Comparison of ENCODE assay signal across 20 cellular contexts in the genomic region with DNA sequence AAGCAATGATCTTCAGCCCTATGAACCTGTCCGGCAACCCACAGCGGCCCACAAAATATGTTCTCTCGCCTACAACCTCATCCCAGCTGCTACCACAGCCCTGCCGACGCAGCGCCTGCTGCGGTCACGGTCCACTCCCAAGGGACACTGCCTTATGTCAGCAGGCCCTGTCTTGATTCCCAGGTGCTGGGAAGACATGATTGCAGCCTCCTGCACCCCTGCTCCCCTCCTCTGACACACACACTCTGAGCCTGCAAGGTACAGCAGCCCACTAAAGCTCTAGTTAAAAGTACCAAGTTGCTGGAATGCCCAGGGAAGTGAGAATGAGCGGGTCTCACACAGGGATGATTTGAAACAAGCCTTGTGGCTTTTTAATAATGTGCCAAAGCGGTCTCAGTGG.
A peak's percentile ranks its signal among the peaks of the same experiment; 100 is the strongest.
DNase-seq lines count a peak whose midpoint lies in the region; ATAC-seq and TF ChIP-seq lines count a peak whose summit lies in the region.
"Had no signal": no experiment of that assay in that cellular context is flagged by ENCODE, and none has a peak within 500 bp of the region (broad histone marks: within the 10 kb centered on the region; RNA-seq: fewer than 3 reads in every experiment).

No MANE protein-coding gene starts in this region.

- H3K4me3 Mint-ChIP-seq in endodermal cell, result no peak overlapping the region
- no peak overlapping the region for H3K4me3 Mint-ChIP-seq in CD14-positive monocyte
- H3K4me3 Mint-ChIP-seq: activated CD8-positive, alpha-beta T cell treated with anti-CD3 and anti-CD28 coated beads, Interleukin-2, amount 10 ng/mL, durations not matched to agents 7 days and 5 days; CD8-positive, alpha-beta memory T cell; dendritic cell treated with granulocyte-macrophage colony-stimulating factor and Interleukin-4, amounts not matched to agents 40 ng/mL and 50 ng/mL, for 4 days; naive thymus-derived CD8-positive, alpha-beta T cell had no signal

- ATAC-seq in GM18873 (IDR thresholded peaks at IDR 0.05; ENCODE audit: low FRiP score, unreplicated experiment), result no peak
- ATAC-seq in GM21515 (IDR thresholded peaks at IDR 0.05; ENCODE audit: unreplicated experiment), result no peak
- ATAC-seq: activated CD8-positive, alpha-beta T cell treated with anti-CD3 and anti-CD28 coated beads, Interleukin-2, amount 10 ng/mL, durations not matched to agents 7 days and 5 days; left ventricle myocardium superior; naive thymus-derived CD8-positive, alpha-beta T cell; SK-N-SH treated with all-trans-retinoic acid at 6 μM for 48 hours had no signal

- intact Hi-C loops in CD14-positive monocyte (cut with micrococcal nuclease), result no loop called here

- H3K9ac ChIP-seq in endodermal cell (ENCODE audit: extremely low read depth, low read length, poor library complexity, severe bottlenecking), result no peak overlapping the region

- H3K9me3 ChIP-seq in endodermal cell (ENCODE audit: control insufficient read depth, low read length), result no peaks in the 10 kb centered on the region
- H3K9me3 ChIP-seq: transverse colon had no signal

- peaks cover 13% of the 10 kb centered on the region for H3K27me3 Mint-ChIP-seq in endodermal cell (ENCODE audit: insufficient read depth)
- H3K27me3 Mint-ChIP-seq in CD14-positive monocyte (ENCODE audit: low read depth in 3 of 3), result peaks cover 0 to 2% (median 2%) of the 10 kb centered on the region in 3 donors
- H3K27me3 Mint-ChIP-seq: dendritic cell treated with granulocyte-macrophage colony-stimulating factor and Interleukin-4, amounts not matched to agents 40 ng/mL and 50 ng/mL, for 4 days; naive thymus-derived CD8-positive, alpha-beta T cell had no signal

- WGBS in endodermal cell (ENCODE audit: insufficient coverage in 1 of 2, insufficient read length in 1 of 2), 2 experiments, result 89 to 90% methylated on average over 6 to 10 of the region's 10 CpGs

- peaks cover 17% of the 10 kb centered on the region for H3K4me1 ChIP-seq in endodermal cell (ENCODE audit: control insufficient read depth, insufficient read depth, low read length)
- H3K4me1 ChIP-seq: transverse colon had no signal

- H3K27ac Mint-ChIP-seq in endodermal cell (no peak overlapping the region), CD14-positive monocyte (no peak overlapping the region)
- H3K27ac Mint-ChIP-seq: activated CD8-positive, alpha-beta T cell treated with anti-CD3 and anti-CD28 coated beads, Interleukin-2, amount 10 ng/mL, durations not matched to agents 7 days and 5 days; CD8-positive, alpha-beta memory T cell; dendritic cell treated with granulocyte-macrophage colony-stimulating factor and Interleukin-4, amounts not matched to agents 40 ng/mL and 50 ng/mL, for 4 days had no signal

- no peaks in the 10 kb centered on the region for H3K27me3 ChIP-seq in endodermal cell (ENCODE audit: control insufficient read depth, insufficient read depth, low read length, poor library complexity, severe bottlenecking)
- H3K27me3 ChIP-seq: transverse colon had no signal

- H3K4me1 Mint-ChIP-seq in endodermal cell (peaks cover 33% of the 10 kb centered on the region), CD14-positive monocyte (no peaks in the 10 kb centered on the region)
- H3K4me1 Mint-ChIP-seq: CD8-positive, alpha-beta memory T cell had no signal

- no peaks in the 10 kb centered on the region for H3K36me3 ChIP-seq in endodermal cell (ENCODE audit: control insufficient read depth, insufficient read depth, low read length)
- H3K36me3 ChIP-seq: transverse colon had no signal

- TF ChIP-seq CTCF in endodermal cell (conservative IDR thresholded peaks at IDR 0.05), result no peak
- TF ChIP-seq CTCF in CD14-positive monocyte (IDR thresholded peaks at IDR 0.05), result no peak

- peak; percentile 13 for DNase-seq in NCI-H345 (lab: John Stamatoyannopoulos, UW)
- DNase-seq in NCI-H345 treated with DMSO at 0.1 percent for 48 hours (lab: John Stamatoyannopoulos, UW; ENCODE audit: unreplicated experiment), result no peak
- peak; percentile 88 for DNase-seq in NCI-H2171 (lab: John Stamatoyannopoulos, UW)
- DNase-seq in endodermal cell, result peak; percentile 57
- no peak for DNase-seq in NCI-H128 (lab: John Stamatoyannopoulos, UW; ENCODE audit: unreplicated experiment)
- DNase-seq in CD14-positive monocyte (ENCODE audit: low spot score), result no peak
- DNase-seq: 8988T; activated CD8-positive, alpha-beta T cell treated with anti-CD3 and anti-CD28 coated beads, Interleukin-2, amount 10 ng/mL, durations not matched to agents 7 days and 5 days; activated effector memory CD4-positive, alpha-beta T cell treated with Interleukin-2 at 50 U/mL for 16 hours; aorta; CD8-positive, alpha-beta memory T cell; GDM1; left ventricle myocardium superior; naive thymus-derived CD8-positive, alpha-beta T cell; stimulated activated CD4-positive, alpha-beta T cell treated with anti-CD3 and anti-CD28 coated beads, Interleukin-2, amount 100 ng/mL, for 24 hours; transverse colon had no signal

- H3K36me3 Mint-ChIP-seq in endodermal cell (ENCODE audit: low read depth) (peaks cover 7% of the 10 kb centered on the region), CD14-positive monocyte (no peaks in the 10 kb centered on the region)
- H3K36me3 Mint-ChIP-seq: CD8-positive, alpha-beta memory T cell; naive thymus-derived CD8-positive, alpha-beta T cell had no signal

- no peak overlapping the region for H3K4me3 ChIP-seq in endodermal cell (ENCODE audit: low read length)
- H3K4me3 ChIP-seq: transverse colon had no signal

- H3K9me3 Mint-ChIP-seq in endodermal cell (no peaks in the 10 kb centered on the region), CD14-positive monocyte (peaks cover 0 to 1% (median 0%) of the 10 kb centered on the region in 7 donors)
- H3K9me3 Mint-ChIP-seq: CD8-positive, alpha-beta memory T cell; dendritic cell treated with granulocyte-macrophage colony-stimulating factor and Interleukin-4, amounts not matched to agents 40 ng/mL and 50 ng/mL, for 4 days; naive thymus-derived CD8-positive, alpha-beta T cell had no signal

- peak overlapping the region; percentile 88 for H3K27ac ChIP-seq in endodermal cell (ENCODE audit: low read depth, low read length)
- H3K27ac ChIP-seq: transverse colon had no signal

Comparison
In these comparisons a context has a peak if more than half of its experiments do, and no peak if none do; other contexts are left out.
1. DNase-seq: peak in NCI-H345 (single experiment), NCI-H2171 (single experiment) and endodermal cell (single experiment); none in NCI-H345 treated with DMSO at 0.1 percent for 48 hours (single experiment), NCI-H128 (single experiment) and CD14-positive monocyte (single experiment).